In genomic region chr14:65676361-65677014, GRCh38 we compare ENCODE assay signal across 21 cellular contexts.
"Had no signal": no experiment of that assay in that cellular context is flagged by ENCODE, and none has a peak within 500 bp of the region (broad histone marks: within the 10 kb centered on the region; RNA-seq: fewer than 3 reads in every experiment).

No MANE protein-coding gene starts in this region.

- H3K4me3 ChIP-seq: breast epithelium, SJSA1 had no signal

- H3K27me3 ChIP-seq: breast epithelium, SJSA1 had no signal

- H3K27ac Mint-ChIP-seq: activated CD4-positive, alpha-beta memory T cell treated with anti-CD3 and anti-CD28 coated beads, Interleukin-2, amount 10 ng/mL, durations not matched to agents 7 days and 5 days; activated CD4-positive, alpha-beta T cell treated with anti-CD3 and anti-CD28 coated beads, Interleukin-2, amount 10 ng/mL, durations not matched to agents 7 days and 5 days; activated naive CD4-positive, alpha-beta T cell treated with anti-CD3 and anti-CD28 coated beads, Interleukin-2, amount 50 U/mL, for 24 hours; activated T-cell treated with anti-CD3 and anti-CD28 coated beads, Interleukin-2, amount 50 U/mL, for 72 hours had no signal

- H3K9me3 ChIP-seq: breast epithelium, SJSA1 had no signal

- DNase-seq: activated CD4-positive, alpha-beta memory T cell treated with anti-CD3 and anti-CD28 coated beads, Interleukin-2, amount 10 ng/mL, durations not matched to agents 7 days and 5 days; activated CD4-positive, alpha-beta T cell treated with anti-CD3 and anti-CD28 coated beads, Interleukin-2, amount 10 ng/mL, durations not matched to agents 7 days and 5 days; activated CD4-positive, CD25-positive, alpha-beta regulatory T cell; activated T-cell treated with anti-CD3 and anti-CD28 coated beads, Interleukin-2, amount 50 U/mL, for 72 hours; aorta; caudate nucleus; Kasumi-1; NCI-H1048; NCI-H1417; NCI-H1930; NCI-H2107; NCI-H2171 treated with DMSO at 0.1 percent for 48 hours; NCI-H345; NCI-H510A; NCI-H526 treated with DMSO at 0.1 percent for 48 hours; SHP77; T-helper 2 cell; T1000 had no signal

- H3K27me3 Mint-ChIP-seq: activated CD4-positive, alpha-beta memory T cell treated with anti-CD3 and anti-CD28 coated beads, Interleukin-2, amount 10 ng/mL, durations not matched to agents 7 days and 5 days; activated CD4-positive, alpha-beta T cell treated with anti-CD3 and anti-CD28 coated beads, Interleukin-2, amount 10 ng/mL, durations not matched to agents 7 days and 5 days; activated naive CD4-positive, alpha-beta T cell treated with anti-CD3 and anti-CD28 coated beads, Interleukin-2, amount 50 U/mL, for 24 hours had no signal

- H3K36me3 ChIP-seq: breast epithelium, SJSA1 had no signal

- H3K4me1 ChIP-seq: breast epithelium, SJSA1 had no signal

- H3K27ac ChIP-seq: breast epithelium, SJSA1 had no signal

- H3K4me3 Mint-ChIP-seq: activated CD4-positive, alpha-beta memory T cell treated with anti-CD3 and anti-CD28 coated beads, Interleukin-2, amount 10 ng/mL, durations not matched to agents 7 days and 5 days; activated CD4-positive, alpha-beta T cell treated with anti-CD3 and anti-CD28 coated beads, Interleukin-2, amount 10 ng/mL, durations not matched to agents 7 days and 5 days; activated naive CD4-positive, alpha-beta T cell treated with anti-CD3 and anti-CD28 coated beads, Interleukin-2, amount 50 U/mL, for 24 hours; activated T-cell treated with anti-CD3 and anti-CD28 coated beads, Interleukin-2, amount 50 U/mL, for 72 hours had no signal

- H3K4me1 Mint-ChIP-seq: activated CD4-positive, alpha-beta memory T cell treated with anti-CD3 and anti-CD28 coated beads, Interleukin-2, amount 10 ng/mL, durations not matched to agents 7 days and 5 days; activated CD4-positive, alpha-beta T cell treated with anti-CD3 and anti-CD28 coated beads, Interleukin-2, amount 10 ng/mL, durations not matched to agents 7 days and 5 days had no signal

- ATAC-seq: activated T-cell treated with anti-CD3 and anti-CD28 coated beads, Interleukin-2, amount 50 U/mL, for 72 hours had no signal
